21 cellular contexts compared by ENCODE assay signal in the genomic region with DNA sequence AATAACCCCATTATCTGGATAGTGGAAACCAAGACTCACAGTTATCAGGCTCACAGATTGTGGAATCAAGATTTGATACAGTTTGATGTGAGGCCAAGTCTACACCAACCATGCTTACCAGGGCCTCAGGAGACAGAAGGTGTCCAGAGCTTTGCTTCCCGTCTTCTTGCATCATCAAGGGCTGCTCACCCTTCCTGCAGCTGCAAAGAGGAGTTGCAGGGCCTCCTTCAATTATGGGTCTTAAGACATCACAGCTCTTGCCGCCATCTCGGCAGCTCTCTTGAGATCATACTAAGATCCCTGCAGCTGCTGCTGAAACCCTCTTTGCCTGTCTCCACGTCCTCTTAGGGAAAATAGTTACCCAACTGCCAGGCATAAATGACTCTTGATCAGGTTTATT.
"Had no signal": no experiment of that assay in that cellular context is flagged by ENCODE, and none has a peak within 500 bp of the region (broad histone marks: within the 10 kb centered on the region; RNA-seq: fewer than 3 reads in every experiment).

No MANE protein-coding gene starts in this region.

- H3K4me3 ChIP-seq: gastrocnemius medialis, left ventricle myocardium inferior, prostate gland, right atrium auricular region, thyroid gland had no signal

- DNase-seq: activated CD4-positive, alpha-beta T cell treated with anti-CD3 and anti-CD28 coated beads for 48 hours; activated CD4-positive, CD25-positive, alpha-beta regulatory T cell; activated CD8-positive, alpha-beta T cell treated with anti-CD3 and anti-CD28 coated beads for 36 hours; activated naive CD4-positive, alpha-beta T cell treated with Interleukin-2 at 50 U/mL for 16 hours; activated naive CD8-positive, alpha-beta T cell treated with anti-CD3 and anti-CD28 coated beads, Interleukin-2, amount 10 ng/mL, durations not matched to agents 7 days and 5 days; activated T-cell treated with anti-CD3 and anti-CD28 coated beads, Interleukin-2, amount 50 U/mL, for 1 hour; central memory CD4-positive, alpha-beta T cell; erythroblast; gastrocnemius medialis; head of caudate nucleus; kidney glomerular epithelial cell; left ventricle myocardium inferior; mammary epithelial cell; stimulated activated CD4-positive, alpha-beta T cell treated with anti-CD3 and anti-CD28 coated beads, Interleukin-2, amount 100 ng/mL, for 24 hours; stimulated activated naive CD4-positive, alpha-beta T cell treated with Interleukin-2 at 50 U/mL for 16 hours; thyroid gland had no signal

- H3K4me3 Mint-ChIP-seq: activated CD8-positive, alpha-beta T cell treated with anti-CD3 and anti-CD28 coated beads for 36 hours; activated naive CD8-positive, alpha-beta T cell treated with anti-CD3 and anti-CD28 coated beads, Interleukin-2, amount 10 ng/mL, durations not matched to agents 7 days and 5 days; activated T-helper 17 cell treated with anti-CD3 and anti-CD28 coated beads, Interleukin-2, amount 50 U/mL, for 72 hours; brain; T-helper 2 cell treated with Interferon-gamma antibody and Interleukin-4, amounts not matched to agents 5 μg/mL and 100 μg/mL, for 36 hours had no signal

- H3K27me3 Mint-ChIP-seq: activated CD8-positive, alpha-beta T cell treated with anti-CD3 and anti-CD28 coated beads for 36 hours; activated naive CD8-positive, alpha-beta T cell treated with anti-CD3 and anti-CD28 coated beads, Interleukin-2, amount 10 ng/mL, durations not matched to agents 7 days and 5 days; activated T-helper 17 cell treated with anti-CD3 and anti-CD28 coated beads, Interleukin-2, amount 50 U/mL, for 72 hours; brain had no signal

- H3K27me3 ChIP-seq: gastrocnemius medialis, right atrium auricular region, thyroid gland had no signal

- H3K4me1 ChIP-seq: gastrocnemius medialis, left ventricle myocardium inferior, prostate gland, thyroid gland had no signal

- H3K9me3 Mint-ChIP-seq: activated CD8-positive, alpha-beta T cell treated with anti-CD3 and anti-CD28 coated beads for 36 hours; activated naive CD8-positive, alpha-beta T cell treated with anti-CD3 and anti-CD28 coated beads, Interleukin-2, amount 10 ng/mL, durations not matched to agents 7 days and 5 days; activated T-helper 17 cell treated with anti-CD3 and anti-CD28 coated beads, Interleukin-2, amount 50 U/mL, for 72 hours; brain; T-helper 2 cell treated with Interferon-gamma antibody and Interleukin-4, amounts not matched to agents 5 μg/mL and 100 μg/mL, for 36 hours had no signal

- H3K27ac Mint-ChIP-seq: activated CD8-positive, alpha-beta T cell treated with anti-CD3 and anti-CD28 coated beads for 36 hours; activated naive CD8-positive, alpha-beta T cell treated with anti-CD3 and anti-CD28 coated beads, Interleukin-2, amount 10 ng/mL, durations not matched to agents 7 days and 5 days; brain; T-helper 2 cell treated with Interferon-gamma antibody and Interleukin-4, amounts not matched to agents 5 μg/mL and 100 μg/mL, for 36 hours had no signal

- ATAC-seq: activated CD8-positive, alpha-beta T cell treated with anti-CD3 and anti-CD28 coated beads for 36 hours; activated T-helper 17 cell treated with anti-CD3 and anti-CD28 coated beads, Interleukin-2, amount 50 U/mL, for 72 hours; gastrocnemius medialis had no signal

- H3K27ac ChIP-seq: gastrocnemius medialis, left ventricle myocardium inferior, prostate gland, right atrium auricular region, thyroid gland had no signal

- H3K36me3 ChIP-seq: gastrocnemius medialis, prostate gland had no signal
